ENCODE assay signal across 8 cellular contexts in the genomic region with DNA sequence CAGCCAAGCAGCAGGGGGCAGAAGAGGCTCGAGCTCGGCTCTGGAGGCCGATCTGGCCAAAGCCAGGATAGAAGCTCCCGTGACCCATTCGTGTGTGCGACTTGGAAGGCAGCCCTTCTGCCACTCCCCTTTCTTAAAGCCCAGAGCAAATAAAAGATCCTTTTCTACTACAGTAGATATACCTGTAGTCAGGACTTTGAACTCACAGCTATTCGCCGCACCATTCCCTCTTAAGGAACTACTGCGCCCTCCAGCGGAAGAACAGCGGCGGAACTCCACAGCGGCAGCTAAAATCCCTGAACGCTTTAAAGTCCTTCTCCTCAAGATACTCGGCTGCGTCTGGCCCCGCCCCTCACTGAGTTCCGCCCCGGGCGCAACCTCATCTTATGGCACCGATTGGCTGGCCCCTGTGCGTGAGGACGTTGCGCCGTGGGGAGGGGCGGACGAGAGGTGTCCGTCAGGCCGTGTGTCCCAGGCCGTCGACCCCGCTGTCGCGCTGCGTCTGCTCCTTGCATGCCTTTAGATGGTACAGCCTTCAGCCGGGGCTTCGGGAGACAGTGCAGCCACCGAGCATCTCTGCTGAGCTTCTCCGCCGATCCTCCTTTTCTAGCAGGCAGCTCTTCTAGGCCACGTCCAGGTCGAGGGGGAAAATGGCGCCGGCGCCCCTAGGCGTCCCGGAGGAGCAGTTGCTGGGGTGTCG. TPM values are rescaled to one million over a fixed set of nuclear protein-coding genes. Genes with fewer than 3 reads are reported as not detected.
DNase-seq lines count a peak whose midpoint lies in the region; ATAC-seq and TF ChIP-seq lines count a peak whose summit lies in the region.

A gene with protein sequence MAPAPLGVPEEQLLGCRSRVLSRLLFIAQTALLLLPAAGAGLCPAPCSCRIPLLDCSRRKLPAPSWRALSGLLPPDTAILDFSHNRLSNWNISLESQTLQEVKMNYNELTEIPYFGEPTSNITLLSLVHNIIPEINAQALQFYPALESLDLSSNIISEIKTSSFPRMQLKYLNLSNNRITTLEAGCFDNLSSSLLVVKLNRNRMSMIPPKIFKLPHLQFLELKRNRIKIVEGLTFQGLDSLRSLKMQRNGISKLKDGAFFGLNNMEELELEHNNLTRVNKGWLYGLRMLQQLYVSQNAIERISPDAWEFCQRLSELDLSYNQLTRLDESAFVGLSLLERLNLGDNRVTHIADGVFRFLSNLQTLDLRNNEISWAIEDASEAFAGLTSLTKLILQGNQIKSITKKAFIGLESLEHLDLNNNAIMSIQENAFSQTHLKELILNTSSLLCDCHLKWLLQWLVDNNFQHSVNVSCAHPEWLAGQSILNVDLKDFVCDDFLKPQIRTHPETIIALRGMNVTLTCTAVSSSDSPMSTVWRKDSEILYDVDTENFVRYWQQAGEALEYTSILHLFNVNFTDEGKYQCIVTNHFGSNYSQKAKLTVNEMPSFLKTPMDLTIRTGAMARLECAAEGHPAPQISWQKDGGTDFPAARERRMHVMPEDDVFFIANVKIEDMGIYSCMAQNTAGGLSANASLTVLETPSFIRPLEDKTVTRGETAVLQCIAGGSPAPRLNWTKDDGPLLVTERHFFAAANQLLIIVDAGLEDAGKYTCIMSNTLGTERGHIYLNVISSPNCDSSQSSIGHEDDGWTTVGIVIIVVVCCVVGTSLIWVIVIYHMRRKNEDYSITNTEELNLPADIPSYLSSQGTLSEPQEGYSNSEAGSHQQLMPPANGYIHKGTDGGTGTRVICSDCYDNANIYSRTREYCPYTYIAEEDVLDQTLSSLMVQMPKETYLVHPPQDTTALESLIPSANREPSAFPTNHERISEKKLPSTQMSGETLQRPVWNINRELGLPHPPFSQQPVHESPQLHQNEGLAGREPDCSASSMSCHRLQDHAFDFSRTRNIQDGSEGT (plus strand): TSS at position 442 of the 700 bp plus-strand sequence. CDS start 209 bp downstream, at position 651.

- H3K4me1 ChIP-seq in adipocyte (ENCODE audit: control insufficient read depth, insufficient read depth, low read length) (peaks cover 28% of the 10 kb centered on the region), trophoblast cell (ENCODE audit: control insufficient read depth in 1 of 2, insufficient read depth in 2 of 2, low read length in 2 of 2) (peaks cover 2% of the 10 kb centered on the region in 2 experiments), transverse colon (peaks cover 0 to 32% (median 22%) of the 10 kb centered on the region in 4 donors)

- intact Hi-C loops in cardiac septum (cut with DNase I): loop anchor here (2.0 kb wide), 1 partner anchor 356 kb away; no protein-coding TSS in a partner anchor
- intact Hi-C loops in transverse colon (cut with DNase I; ENCODE audit: low total_unique reads): loop anchor here (10.0 kb wide), 1 partner anchor 358 kb away; a partner anchor contains a TSS

- peak within 1 kb of the TSS; percentile 77 for H3K4ac ChIP-seq in trophoblast cell (ENCODE audit: low read depth, low read length)

- TF ChIP-seq CTCF in GM12875 (IDR thresholded peaks at IDR 0.05; ENCODE audit: borderline replicate concordance, insufficient read depth, low read depth, low read length): peak; percentile 77; the same call in 1 of the 2 replicates
- peak in 4 of 5 experiments; percentile 76 to 95 (median 88) for TF ChIP-seq CTCF in transverse colon (IDR thresholded peaks at IDR 0.05)

- no peak for TF ChIP-seq EP300 in transverse colon (IDR thresholded peaks at IDR 0.05; ENCODE audit: low read depth)

- no peaks in the 10 kb centered on the region for H3K9me3 ChIP-seq in adipocyte (ENCODE audit: control insufficient read depth, low read length)
- no peaks in the 10 kb centered on the region for H3K9me3 ChIP-seq in trophoblast cell (ENCODE audit: insufficient read depth, low read depth, low read length)
- H3K9me3 ChIP-seq in transverse colon: no peaks in the 10 kb centered on the region

- H4K8ac ChIP-seq in trophoblast cell (ENCODE audit: low read depth, low read length): peak within 1 kb of the TSS; percentile 67

- TF ChIP-seq POLR2A in transverse colon (IDR thresholded peaks at IDR 0.05): peak; percentile 93

- peak within 1 kb of the TSS; percentile 80 for H4K91ac ChIP-seq in trophoblast cell (ENCODE audit: low read depth, low read length)

- H3K36me3 ChIP-seq in adipocyte (ENCODE audit: control insufficient read depth, insufficient read depth, low read length, severe bottlenecking) (peaks cover 6% of the 10 kb centered on the region), trophoblast cell (ENCODE audit: control insufficient read depth in 1 of 2, insufficient read depth in 2 of 2, low read length in 2 of 2) (peaks cover 0 to 5% of the 10 kb centered on the region in 2 experiments), transverse colon (peaks cover 0 to 7% (median 0%) of the 10 kb centered on the region in 4 donors)

- H3K79me1 ChIP-seq in trophoblast cell (ENCODE audit: low read length): peaks cover 7% of the 10 kb centered on the region

- peak within 1 kb of the TSS; percentile 33 for H4K12ac ChIP-seq in trophoblast cell (ENCODE audit: low read depth, low read length)

- H2BK12ac ChIP-seq in trophoblast cell (ENCODE audit: low read length): no peak within 1 kb of the TSS

- H3K27me3 ChIP-seq in adipocyte (replicated peaks; ENCODE audit: control insufficient read depth, insufficient read depth, low read length) (no peaks in the 10 kb centered on the region), trophoblast cell (ENCODE audit: insufficient read depth, low read length) (no peaks in the 10 kb centered on the region), transverse colon (no peaks in the 10 kb centered on the region)

- DNase-seq in NCI-H1417 treated with DMSO at 0.1 percent for 48 hours (lab: John Stamatoyannopoulos, UW) (peak; percentile 93), SW480 (ENCODE audit: low spot score) (peak; percentile 94), adipocyte (ENCODE audit: low read depth) (peak; percentile 100), cardiac septum (ENCODE audit: low spot score) (peak; percentile 99), trophoblast cell (peak; percentile 100), transverse colon (peak; percentile 100)

- peak within 1 kb of the TSS; percentile 70 for H3K14ac ChIP-seq in trophoblast cell (ENCODE audit: low read length)

- peak within 1 kb of the TSS; percentile 63 for H2BK120ac ChIP-seq in trophoblast cell (ENCODE audit: insufficient read depth, low read length, poor library complexity)

- H2BK5ac ChIP-seq in trophoblast cell (ENCODE audit: low read depth, low read length, poor library complexity): peak within 1 kb of the TSS; percentile 68

- peak within 1 kb of the TSS; percentile 99 for H3K9ac ChIP-seq in adipocyte (ENCODE audit: low read length)
- H3K9ac ChIP-seq in trophoblast cell (ENCODE audit: low read length): peak within 1 kb of the TSS; percentile 85

- H3K4me2 ChIP-seq in trophoblast cell (ENCODE audit: low read length): peak within 1 kb of the TSS; percentile 88

- peak within 1 kb of the TSS; percentile 49 for H2AK5ac ChIP-seq in trophoblast cell (ENCODE audit: low read length)

- no CpG with 5 or more reads among the region's 48 CpGs for WGBS in trophoblast cell (ENCODE audit: extremely low coverage, insufficient coverage, insufficient read length)
- WGBS in transverse colon (ENCODE audit: low coverage in 1 of 2), 2 donors: 0% methylated on average over 7 to 37 of the region's 48 CpGs

- H3K4me3 ChIP-seq in GM12875 (ENCODE audit: low read depth, low read length) (peak within 1 kb of the TSS; percentile 80), adipocyte (ENCODE audit: low read length) (peak within 1 kb of the TSS; percentile 97), trophoblast cell (ENCODE audit: low read depth, low read length) (peak within 1 kb of the TSS; percentile 83), transverse colon (peak within 1 kb of the TSS; percentile 72 to 82 (median 77))

- H3K18ac ChIP-seq in trophoblast cell (ENCODE audit: low read length): peak within 1 kb of the TSS; percentile 19

- peak; percentile 98 for ATAC-seq in HG02798 (IDR thresholded peaks at IDR 0.05; ENCODE audit: poor library complexity, unreplicated experiment)

- H3K23ac ChIP-seq in trophoblast cell (ENCODE audit: low read length): no peak within 1 kb of the TSS

- peaks cover 9% of the 10 kb centered on the region for H3K79me2 ChIP-seq in trophoblast cell (ENCODE audit: control insufficient read depth, insufficient read depth, low read length, poor library complexity)

- in situ Hi-C loops in transverse colon (cut with MboI; ENCODE audit: low pct_ligation_motif_present in 1 of 4, low pct_unique_long_range_greater_than_20kb in 1 of 4, low sequenced_read_pairs in 3 of 4): loop anchor here in 2 of 4 donors (10.0 to 25.0 kb wide), 2 partner anchors 348 to 361 kb away; a partner anchor contains a TSS

- H3K27ac ChIP-seq in trophoblast cell (ENCODE audit: low read depth, low read length): peak within 1 kb of the TSS; percentile 81
- H3K27ac ChIP-seq in transverse colon: peak within 1 kb of the TSS; percentile 93 to 97 (median 96)

- peak within 1 kb of the TSS; percentile 66 for H2AFZ ChIP-seq in trophoblast cell (ENCODE audit: insufficient read depth, low read length, poor library complexity)

RNA-seq across cellular contexts. Expression of the gene that starts here (rescaled TPM):
- total RNA-seq in cardiac septum (11.5 TPM), transverse colon (10 to 100 TPM in 3 of 4 donors, 1 to 10 TPM in 1; 9.4 to 43.7 (median 27.2) TPM)
- polyA plus RNA-seq in trophoblast cell (2013): 5.2 and 6.0 TPM in 2 replicates

Comparison
In these comparisons a context has a peak if more than half of its experiments do, and no peak if none do; other contexts are left out.
1. Peak in every context shown above with its lines: DNase-seq, ATAC-seq, H3K4me3 ChIP-seq and H3K27ac ChIP-seq.